In the genomic region with DNA sequence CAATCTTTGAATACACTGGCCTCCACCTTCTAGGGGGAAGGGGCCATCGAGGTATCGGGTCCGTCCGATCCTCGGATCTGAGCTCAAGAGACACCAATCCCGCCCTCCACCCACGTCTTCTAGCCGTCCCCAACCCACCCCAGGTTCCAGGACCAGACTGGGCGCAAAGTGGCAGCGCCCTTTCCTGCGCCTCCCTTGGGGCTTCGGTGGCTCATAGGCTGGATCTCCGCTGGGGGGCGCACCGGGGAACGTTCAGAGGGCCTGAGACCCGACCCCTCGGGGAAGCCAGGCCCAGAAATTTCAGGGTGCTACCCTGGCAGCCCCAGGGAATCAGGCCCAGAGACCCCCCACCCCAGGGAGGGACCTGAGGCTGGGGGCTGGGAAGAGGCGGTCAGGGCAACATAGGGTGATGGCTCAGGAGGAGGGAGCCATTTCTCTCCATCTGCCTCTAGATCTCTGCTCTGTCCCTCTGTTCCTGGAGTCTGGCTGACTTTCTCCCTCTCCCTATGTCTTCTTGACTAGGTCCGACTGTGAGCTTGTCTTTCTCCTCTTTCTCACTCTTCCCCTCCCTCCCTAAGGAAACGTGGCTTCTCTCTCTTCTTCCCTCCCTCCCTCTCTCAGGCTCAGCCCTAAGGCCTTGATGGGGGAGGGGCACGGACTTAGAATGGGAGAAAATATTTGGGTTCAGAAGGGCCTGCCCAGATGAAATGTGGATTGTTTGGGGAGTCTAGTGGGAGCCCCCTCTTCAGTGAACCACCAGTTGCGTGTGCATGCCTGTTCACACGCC, we compare ENCODE assay signal across 8 cellular contexts. TPM values are rescaled to one million over a fixed set of nuclear protein-coding genes. Genes with fewer than 3 reads are reported as not detected.
DNase-seq lines count a peak whose midpoint lies in the region; ATAC-seq and TF ChIP-seq lines count a peak whose summit lies in the region.

No MANE protein-coding gene starts in this region.

- TF ChIP-seq CTCF in Calu3 (IDR thresholded peaks at IDR 0.05; ENCODE audit: unreplicated experiment), result no peak

- no peak for TF ChIP-seq POLR2A in GM18505 (IDR thresholded peaks at IDR 0.05; ENCODE audit: borderline replicate concordance, extremely low read depth, insufficient read depth, insufficient read length)

- BruUV-seq in Calu3 (replicated peaks; lab: Mats Ljungman, UMichigan), result no TSS peak

- H3K4me3 ChIP-seq in Jurkat, Clone E6-1 (ENCODE audit: low read length), result peak overlapping the region; percentile 32

- no peak overlapping the region for H3K27ac Mint-ChIP-seq in Calu3 (ENCODE audit: unreplicated experiment)

- DNase-seq in Calu3 (peak; percentile 53), amniotic stem cell (lab: John Stamatoyannopoulos, UW) (peak; percentile 79), iPS-NIHi11 (ENCODE audit: low spot score) (peak; percentile 76), NCI-H187 treated with DMSO at 0.1 percent for 48 hours (lab: John Stamatoyannopoulos, UW) (no peak)
- DNase-seq in Jurkat, Clone E6-1 (ENCODE audit: low read depth, low spot score), result no peak
- peak; percentile 25 to 44 for DNase-seq in stimulated activated CD4-positive, alpha-beta T cell treated with anti-CD3 and anti-CD28 coated beads, Interleukin-2, amount 100 ng/mL, for 48 hours

- H3K9me3 Mint-ChIP-seq in Calu3 (ENCODE audit: low read depth, unreplicated experiment), result no peaks in the 10 kb centered on the region

- peak overlapping the region; percentile 51 for H3K4me3 Mint-ChIP-seq in Calu3 (ENCODE audit: low read depth, unreplicated experiment)

- H3K27me3 Mint-ChIP-seq in Calu3 (ENCODE audit: unreplicated experiment), result peaks cover 87% of the 10 kb centered on the region

- CTCF ChIA-PET in Calu3 (lab: Charles Lee), result interaction anchor here (0.7 to 0.8 kb wide), 2 partner anchors 21 to 31 kb away, joined by 3 read pairs; no protein-coding TSS in a partner anchor

- no peaks in the 10 kb centered on the region for H3K36me3 Mint-ChIP-seq in Calu3 (ENCODE audit: insufficient read depth, unreplicated experiment)

- ATAC-seq in GM21786 (IDR thresholded peaks at IDR 0.05; ENCODE audit: unreplicated experiment) (no peak), GM18505 (IDR thresholded peaks at IDR 0.05; ENCODE audit: unreplicated experiment) (no peak)

- H3K4me1 Mint-ChIP-seq in Calu3 (ENCODE audit: low read depth, unreplicated experiment), result peaks cover 43% of the 10 kb centered on the region

- intact Hi-C loops in Calu3 (cut with micrococcal nuclease; ENCODE audit: unreplicated experiment), result no loop called here

RNA-seq across cellular contexts. Expression of a gene that starts 1.1 kb away (rescaled TPM):
- 0.61 TPM in 1 of 2 replicates, not detected in the other for total RNA-seq in Calu3 (2022)
- polyA plus RNA-seq in Jurkat, Clone E6-1 (2012; ENCODE audit: insufficient read depth, insufficient read length), result 1.3 TPM

Comparison
In these comparisons a context has a peak if more than half of its experiments do, and no peak if none do; other contexts are left out.
1. DNase-seq: peak in Calu3 (single experiment), amniotic stem cell (single experiment), iPS-NIHi11 (single experiment) and stimulated activated CD4-positive, alpha-beta T cell treated with anti-CD3 and anti-CD28 coated beads, Interleukin-2, amount 100 ng/mL, for 48 hours (2 of 2); none in Jurkat, Clone E6-1 (single experiment) and NCI-H187 treated with DMSO at 0.1 percent for 48 hours (single experiment).